Comparison of ENCODE assay signal across 12 cellular contexts in the genomic region with DNA sequence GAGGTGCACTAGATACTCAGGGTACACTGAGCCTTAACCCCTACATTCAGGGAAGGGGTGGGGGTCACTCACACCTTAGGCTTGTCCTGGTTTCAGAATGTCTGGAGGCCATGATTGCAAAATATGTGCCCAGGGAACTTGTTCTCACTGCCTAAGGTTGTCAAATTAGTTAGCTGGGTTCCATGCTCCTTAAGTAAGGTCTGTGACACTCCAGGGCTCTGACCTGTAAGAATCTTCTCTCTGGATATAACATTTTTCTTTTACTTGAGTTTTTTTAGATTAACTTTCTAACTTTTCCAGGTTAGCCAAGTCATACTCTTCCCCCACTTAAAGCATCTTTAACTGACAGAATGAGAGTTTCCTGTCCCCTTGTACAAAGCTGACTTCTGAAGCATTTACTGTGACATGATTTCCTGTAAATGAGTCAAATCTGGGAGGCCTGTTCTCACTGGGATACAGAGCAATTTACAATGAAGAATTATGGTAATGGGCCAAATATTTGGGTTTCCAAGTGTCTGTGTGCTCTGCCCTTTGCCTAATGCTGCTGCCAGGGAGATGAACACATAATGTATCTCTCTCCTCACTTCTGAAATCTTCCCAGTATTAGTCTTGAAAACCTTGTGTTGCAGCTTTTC.
DNase-seq lines count a peak whose midpoint lies in the region; ATAC-seq and TF ChIP-seq lines count a peak whose summit lies in the region.
"Had no signal": no experiment of that assay in that cellular context is flagged by ENCODE, and none has a peak within 500 bp of the region (broad histone marks: within the 10 kb centered on the region; RNA-seq: fewer than 3 reads in every experiment).

No MANE protein-coding gene starts in this region.

- no peak overlapping the region for H3K9ac ChIP-seq in SK-N-SH

- no peak for TF ChIP-seq EP300 in SK-N-SH (IDR thresholded peaks at IDR 0.05; ENCODE audit: borderline replicate concordance in 1 of 2, low read depth in 1 of 2, low read length in 1 of 2)
- no peak for TF ChIP-seq EP300 in gastroesophageal sphincter (IDR thresholded peaks at IDR 0.05)
- no peak for TF ChIP-seq EP300 in stomach (IDR thresholded peaks at IDR 0.05)

- H3K27ac ChIP-seq in SK-N-SH (ENCODE audit: low read depth in 2 of 2, low read length in 1 of 2) (peak overlapping the region in 1 of 2 experiments; percentile 37; a peak in 2 of 4 replicates), gastroesophageal sphincter (peak overlapping the region; percentile 45 to 82 (median 78)), stomach (peak overlapping the region in 4 of 5 donors; percentile 6 to 59 (median 54))
- H3K27ac ChIP-seq: A549 had no signal

- POLR2A ChIA-PET in activated CD4-positive, alpha-beta T cell treated with anti-CD3 and anti-CD28 coated beads, Interleukin-2, amount 10 ng/mL, durations not matched to agents 7 days and 5 days (lab: Charles Lee) = no interaction called here
- POLR2A ChIA-PET in SK-N-SH (lab: Yijun Ruan, JAX) = no interaction called here

- no peaks in the 10 kb centered on the region for H4K20me1 ChIP-seq in SK-N-SH (ENCODE audit: insufficient read depth)

- peaks cover 5% of the 10 kb centered on the region for H3F3A ChIP-seq in SK-N-SH (replicated peaks; ENCODE audit: insufficient read depth)

- H3K4me2 ChIP-seq in SK-N-SH = no peak overlapping the region
- H3K4me2 ChIP-seq: A549 had no signal

- TF ChIP-seq RAD21 in SK-N-SH (IDR thresholded peaks at IDR 0.05; ENCODE audit: low read length) = no peak

- no peaks in the 10 kb centered on the region for H3K79me2 ChIP-seq in SK-N-SH (ENCODE audit: insufficient read depth)

- CTCF ChIA-PET in activated CD4-positive, alpha-beta T cell treated with anti-CD3 and anti-CD28 coated beads, Interleukin-2, amount 10 ng/mL, durations not matched to agents 7 days and 5 days (lab: Charles Lee) = interaction anchor here (0.8 to 1.9 kb wide), 4 partner anchors 8 to 20 kb away, joined by 3 to 4 read pairs (median 4); no protein-coding TSS in a partner anchor
- CTCF ChIA-PET in SK-N-SH (lab: Yijun Ruan, JAX) = interaction anchor here (1.4 kb wide), 1 partner anchor 8 kb away, joined by 5 read pairs; no protein-coding TSS in a partner anchor

- H3K27ac Mint-ChIP-seq in activated CD4-positive, alpha-beta T cell treated with anti-CD3 and anti-CD28 coated beads, Interleukin-2, amount 10 ng/mL, durations not matched to agents 7 days and 5 days = peak overlapping the region; percentile 82

- no peak for DNase-seq in activated CD4-positive, alpha-beta T cell treated with anti-CD3 and anti-CD28 coated beads, Interleukin-2, amount 10 ng/mL, durations not matched to agents 7 days and 5 days
- no peak for DNase-seq in activated CD4-positive, alpha-beta T cell treated with anti-CD3 and anti-CD28 coated beads, Interleukin-2, amount 50 U/mL, for 4 hours
- DNase-seq in SK-N-SH (no peak), stomach (no peak), retina (no peak), T1000 (lab: John Stamatoyannopoulos, UW) (no peak), NCI-H446 (lab: John Stamatoyannopoulos, UW) (no peak)
- DNase-seq: NCI-H2029 treated with DMSO at 0.1 percent for 48 hours; stimulated activated CD4-positive, alpha-beta T cell treated with anti-CD3 and anti-CD28 coated beads, Interleukin-2, amount 100 ng/mL, for 24 hours; upper lobe of right lung had no signal

- H3K4me3 ChIP-seq in SK-N-SH (ENCODE audit: low read depth in 2 of 2, low read length in 1 of 2) = no peak overlapping the region
- H3K4me3 ChIP-seq in gastroesophageal sphincter = no peak overlapping the region
- no peak overlapping the region for H3K4me3 ChIP-seq in stomach
- H3K4me3 ChIP-seq: A549, upper lobe of right lung had no signal

- H3K36me3 ChIP-seq in SK-N-SH (replicated peaks in 1 of 2; ENCODE audit: control insufficient read depth in 1 of 2, insufficient read depth in 2 of 2, low read length in 1 of 2) (peaks cover 0 to 6% of the 10 kb centered on the region in 2 experiments), gastroesophageal sphincter (peaks cover 0 to 5% of the 10 kb centered on the region in 2 donors), stomach (peaks cover 0 to 47% (median 23%) of the 10 kb centered on the region in 4 donors)

- no peak overlapping the region for H2AFZ ChIP-seq in SK-N-SH (ENCODE audit: low read depth)

- no peaks in the 10 kb centered on the region for H3K9me3 Mint-ChIP-seq in activated CD4-positive, alpha-beta T cell treated with anti-CD3 and anti-CD28 coated beads, Interleukin-2, amount 10 ng/mL, durations not matched to agents 7 days and 5 days

- no peak overlapping the region for H3K4me3 Mint-ChIP-seq in activated CD4-positive, alpha-beta T cell treated with anti-CD3 and anti-CD28 coated beads, Interleukin-2, amount 10 ng/mL, durations not matched to agents 7 days and 5 days

- H3K4me1 ChIP-seq in SK-N-SH (ENCODE audit: control insufficient read depth in 1 of 2, insufficient read depth in 2 of 2, low read depth in 1 of 2, low read length in 1 of 2) (peaks cover 0 to 2% of the 10 kb centered on the region in 2 experiments; a peak in 2 of 4 replicates), gastroesophageal sphincter (peaks cover 6 to 24% (median 16%) of the 10 kb centered on the region in 3 donors), stomach (peaks cover 0 to 19% (median 6%) of the 10 kb centered on the region in 4 donors)
- H3K4me1 ChIP-seq: A549, upper lobe of right lung had no signal

- peak; percentile 67 for ATAC-seq in gastroesophageal sphincter
- ATAC-seq: A549, upper lobe of right lung had no signal

- TF ChIP-seq CTCF in SK-N-SH (IDR thresholded peaks at IDR 0.05) (no peak), gastroesophageal sphincter (IDR thresholded peaks at IDR 0.05) (no peak), stomach (IDR thresholded peaks at IDR 0.05) (no peak)

- no peaks in the 10 kb centered on the region for H3K27me3 ChIP-seq in SK-N-SH (ENCODE audit: insufficient read depth)
- no peaks in the 10 kb centered on the region for H3K27me3 ChIP-seq in gastroesophageal sphincter
- H3K27me3 ChIP-seq in stomach = no peaks in the 10 kb centered on the region
- H3K27me3 ChIP-seq: upper lobe of right lung had no signal

- no peaks in the 10 kb centered on the region for H3K36me3 Mint-ChIP-seq in activated CD4-positive, alpha-beta T cell treated with anti-CD3 and anti-CD28 coated beads, Interleukin-2, amount 10 ng/mL, durations not matched to agents 7 days and 5 days (ENCODE audit: low read depth)

- no peaks in the 10 kb centered on the region for H3K27me3 Mint-ChIP-seq in activated CD4-positive, alpha-beta T cell treated with anti-CD3 and anti-CD28 coated beads, Interleukin-2, amount 10 ng/mL, durations not matched to agents 7 days and 5 days

- intact Hi-C loops in stomach (cut with DNase I; ENCODE audit: low total_unique reads) = no loop called here

- TF ChIP-seq POLR2A in gastroesophageal sphincter (IDR thresholded peaks at IDR 0.05) (no peak), stomach (IDR thresholded peaks at IDR 0.05) (no peak)

- H3K9me3 ChIP-seq in SK-N-SH = no peaks in the 10 kb centered on the region
- H3K9me3 ChIP-seq in gastroesophageal sphincter = no peaks in the 10 kb centered on the region
- H3K9me3 ChIP-seq in stomach = no peaks in the 10 kb centered on the region
- H3K9me3 ChIP-seq: A549, upper lobe of right lung had no signal

- H3K9me2 ChIP-seq in SK-N-SH = no peaks in the 10 kb centered on the region

- peaks cover 24% of the 10 kb centered on the region for H3K4me1 Mint-ChIP-seq in activated CD4-positive, alpha-beta T cell treated with anti-CD3 and anti-CD28 coated beads, Interleukin-2, amount 10 ng/mL, durations not matched to agents 7 days and 5 days

TF ChIP-seq in SK-N-SH, 30 proteins besides CTCF, POLR2A, EP300 and RAD21 (continues in another document):
- TF ChIP-seq, protein P1, sequence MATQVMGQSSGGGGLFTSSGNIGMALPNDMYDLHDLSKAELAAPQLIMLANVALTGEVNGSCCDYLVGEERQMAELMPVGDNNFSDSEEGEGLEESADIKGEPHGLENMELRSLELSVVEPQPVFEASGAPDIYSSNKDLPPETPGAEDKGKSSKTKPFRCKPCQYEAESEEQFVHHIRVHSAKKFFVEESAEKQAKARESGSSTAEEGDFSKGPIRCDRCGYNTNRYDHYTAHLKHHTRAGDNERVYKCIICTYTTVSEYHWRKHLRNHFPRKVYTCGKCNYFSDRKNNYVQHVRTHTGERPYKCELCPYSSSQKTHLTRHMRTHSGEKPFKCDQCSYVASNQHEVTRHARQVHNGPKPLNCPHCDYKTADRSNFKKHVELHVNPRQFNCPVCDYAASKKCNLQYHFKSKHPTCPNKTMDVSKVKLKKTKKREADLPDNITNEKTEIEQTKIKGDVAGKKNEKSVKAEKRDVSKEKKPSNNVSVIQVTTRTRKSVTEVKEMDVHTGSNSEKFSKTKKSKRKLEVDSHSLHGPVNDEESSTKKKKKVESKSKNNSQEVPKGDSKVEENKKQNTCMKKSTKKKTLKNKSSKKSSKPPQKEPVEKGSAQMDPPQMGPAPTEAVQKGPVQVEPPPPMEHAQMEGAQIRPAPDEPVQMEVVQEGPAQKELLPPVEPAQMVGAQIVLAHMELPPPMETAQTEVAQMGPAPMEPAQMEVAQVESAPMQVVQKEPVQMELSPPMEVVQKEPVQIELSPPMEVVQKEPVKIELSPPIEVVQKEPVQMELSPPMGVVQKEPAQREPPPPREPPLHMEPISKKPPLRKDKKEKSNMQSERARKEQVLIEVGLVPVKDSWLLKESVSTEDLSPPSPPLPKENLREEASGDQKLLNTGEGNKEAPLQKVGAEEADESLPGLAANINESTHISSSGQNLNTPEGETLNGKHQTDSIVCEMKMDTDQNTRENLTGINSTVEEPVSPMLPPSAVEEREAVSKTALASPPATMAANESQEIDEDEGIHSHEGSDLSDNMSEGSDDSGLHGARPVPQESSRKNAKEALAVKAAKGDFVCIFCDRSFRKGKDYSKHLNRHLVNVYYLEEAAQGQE (IDR thresholded peaks at IDR 0.05; ENCODE audit: low read depth, low read length) = no peak
- TF ChIP-seq, protein P2, sequence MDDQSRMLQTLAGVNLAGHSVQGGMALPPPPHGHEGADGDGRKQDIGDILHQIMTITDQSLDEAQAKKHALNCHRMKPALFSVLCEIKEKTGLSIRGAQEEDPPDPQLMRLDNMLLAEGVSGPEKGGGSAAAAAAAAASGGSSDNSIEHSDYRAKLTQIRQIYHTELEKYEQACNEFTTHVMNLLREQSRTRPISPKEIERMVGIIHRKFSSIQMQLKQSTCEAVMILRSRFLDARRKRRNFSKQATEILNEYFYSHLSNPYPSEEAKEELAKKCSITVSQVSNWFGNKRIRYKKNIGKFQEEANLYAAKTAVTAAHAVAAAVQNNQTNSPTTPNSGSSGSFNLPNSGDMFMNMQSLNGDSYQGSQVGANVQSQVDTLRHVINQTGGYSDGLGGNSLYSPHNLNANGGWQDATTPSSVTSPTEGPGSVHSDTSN (IDR thresholded peaks at IDR 0.05) = peak; percentile 44
- peak; percentile 11; the same call in 1 of the 2 replicates for TF ChIP-seq TCF12 (IDR thresholded peaks at IDR 0.05)
- TF ChIP-seq, protein P3, sequence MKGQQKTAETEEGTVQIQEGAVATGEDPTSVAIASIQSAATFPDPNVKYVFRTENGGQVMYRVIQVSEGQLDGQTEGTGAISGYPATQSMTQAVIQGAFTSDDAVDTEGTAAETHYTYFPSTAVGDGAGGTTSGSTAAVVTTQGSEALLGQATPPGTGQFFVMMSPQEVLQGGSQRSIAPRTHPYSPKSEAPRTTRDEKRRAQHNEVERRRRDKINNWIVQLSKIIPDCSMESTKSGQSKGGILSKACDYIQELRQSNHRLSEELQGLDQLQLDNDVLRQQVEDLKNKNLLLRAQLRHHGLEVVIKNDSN (IDR thresholded peaks at IDR 0.05; ENCODE audit: borderline replicate concordance, low read depth) = no peak
